In the genomic region with DNA sequence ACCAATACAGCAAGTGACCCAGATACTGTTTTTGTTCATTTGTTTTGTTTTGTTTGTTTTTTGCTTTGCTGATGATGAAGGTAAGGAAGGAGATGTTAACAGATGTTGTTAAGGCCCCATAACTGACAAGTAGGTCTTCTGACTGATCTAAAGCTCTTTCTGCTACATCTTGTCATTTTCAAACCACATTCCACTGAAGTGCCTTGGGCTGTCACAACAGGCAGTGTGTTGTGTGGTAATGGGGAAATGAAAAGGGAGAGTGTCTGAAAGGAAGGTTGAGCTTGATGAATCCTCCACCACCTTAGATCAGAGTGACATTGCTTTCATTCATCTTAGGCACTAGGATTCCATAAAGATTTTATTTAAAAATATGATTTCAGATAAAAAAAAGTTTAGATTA, we compare ENCODE assay signal across 7 cellular contexts.
"Had no signal": no experiment of that assay in that cellular context is flagged by ENCODE, and none has a peak within 500 bp of the region (broad histone marks: within the 10 kb centered on the region; RNA-seq: fewer than 3 reads in every experiment).

No MANE protein-coding gene starts in this region.

- H3K4me2 ChIP-seq: GM23338 had no signal

- H3K4me3 ChIP-seq: GM23338, K562 had no signal

- H2AFZ ChIP-seq: GM23338 had no signal

- ATAC-seq: GM23338, HepG2, K562 had no signal

- DNase-seq: H9, HCEC 1CT, KG1 had no signal

- H3K27ac ChIP-seq: HL-60 had no signal
